ENCODE assay signal across 19 cellular contexts in genomic region chr10:19889279-19889678, GRCh38.
DNase-seq lines count a peak whose midpoint lies in the region; ATAC-seq, FAIRE-seq and TF ChIP-seq lines count a peak whose summit lies in the region.
"Had no signal": no experiment of that assay in that cellular context is flagged by ENCODE, and none has a peak within 500 bp of the region (broad histone marks: within the 10 kb centered on the region; RNA-seq: fewer than 3 reads in every experiment).

No MANE protein-coding gene starts in this region.

- no peak overlapping the region for H3K4me3 Mint-ChIP-seq in WTC11
- H3K4me3 Mint-ChIP-seq: B cell; CD4-positive, alpha-beta T cell had no signal

- no peak overlapping the region; the same call in 1 of the 2 replicates for H3K27ac Mint-ChIP-seq in WTC11
- H3K27ac Mint-ChIP-seq: B cell; CD4-positive, alpha-beta T cell had no signal

- TF ChIP-seq CTCF in WTC11 (IDR thresholded peaks at IDR 0.05), result no peak

- peak; percentile 57 for DNase-seq in A172 (ENCODE audit: low spot score)
- peak; percentile 51 for DNase-seq in HT-29 (ENCODE audit: low spot score)
- DNase-seq in myocyte (ENCODE audit: low read depth), result peak; percentile 14
- no peak for DNase-seq in WTC11 (ENCODE audit: low spot score)
- DNase-seq in HPDE6-E6E7 (ENCODE audit: extremely low spot score), result no peak
- no peak for DNase-seq in posterior vena cava (ENCODE audit: low spot score)
- no peak for DNase-seq in NCI-H1105 (lab: John Stamatoyannopoulos, UW)
- DNase-seq: CD4-positive, alpha-beta T cell; DND-41; GDM1; KBM-7; NCI-H1436; NCI-H2081 treated with DMSO at 0.1 percent for 48 hours; NCI-H345; NCI-H526 treated with DMSO at 0.1 percent for 48 hours; NK-92 treated with Interleukin-12 subunit alpha and Interleukin-12 subunit beta, amount 100 ng/mL, for 24 hours had no signal

- peaks cover 8% of the 10 kb centered on the region; the same call in 1 of the 2 replicates for H3K36me3 Mint-ChIP-seq in WTC11

- no peak for ATAC-seq in WTC11
- ATAC-seq: HCT116 had no signal

- no peaks in the 10 kb centered on the region for H3K27me3 Mint-ChIP-seq in WTC11 (ENCODE audit: low read depth)
- H3K27me3 Mint-ChIP-seq: B cell; CD4-positive, alpha-beta T cell had no signal

- H3K4me1 Mint-ChIP-seq in WTC11, result peaks cover 41% of the 10 kb centered on the region
- H3K4me1 Mint-ChIP-seq: B cell had no signal

- H3K9me3 Mint-ChIP-seq in WTC11, result no peaks in the 10 kb centered on the region; the same call in 1 of the 2 replicates
- H3K9me3 Mint-ChIP-seq: CD4-positive, alpha-beta T cell had no signal

- FAIRE-seq in endometrium (lab: Jason Lieb, UNC), result peak; percentile 50

- POLR2A ChIA-PET in WTC11 (lab: Charles Lee), result no interaction called here

- CTCF ChIA-PET in WTC11 (lab: Charles Lee), result no interaction called here

- intact Hi-C loops in posterior vena cava (cut with DNase I), result no loop called here

TF ChIP-seq in WTC11, 78 proteins besides CTCF, POLR2A, EP300 and RAD21:
- TF ChIP-seq KAT7 (CRISPR knock-in tag; IDR thresholded peaks at IDR 0.05; ENCODE audit: borderline replicate concordance), result no peak
- TF ChIP-seq JUN (CRISPR knock-in tag; IDR thresholded peaks at IDR 0.05), result no peak
- no peak for TF ChIP-seq MLX (CRISPR knock-in tag; IDR thresholded peaks at IDR 0.05)
- no peak for TF ChIP-seq CREB1 (CRISPR knock-in tag; IDR thresholded peaks at IDR 0.05)
- TF ChIP-seq E2F4 (CRISPR knock-in tag; IDR thresholded peaks at IDR 0.05; ENCODE audit: borderline replicate concordance, low read depth), result no peak
- no peak for TF ChIP-seq CBFB (CRISPR knock-in tag; IDR thresholded peaks at IDR 0.05; ENCODE audit: low read depth)
- TF ChIP-seq ELF4 (CRISPR knock-in tag; IDR thresholded peaks at IDR 0.05; ENCODE audit: low read depth), result no peak
- TF ChIP-seq CDX4 (CRISPR knock-in tag; IDR thresholded peaks at IDR 0.05; ENCODE audit: borderline replicate concordance), result no peak
- no peak for TF ChIP-seq SMAD3 (CRISPR knock-in tag; IDR thresholded peaks at IDR 0.05; ENCODE audit: borderline replicate concordance)
- TF ChIP-seq NFYB (CRISPR knock-in tag; conservative IDR thresholded peaks at IDR 0.05; ENCODE audit: low read depth), result no peak
- TF ChIP-seq PRDM15 (CRISPR knock-in tag; IDR thresholded peaks at IDR 0.05), result no peak
- TF ChIP-seq ZSCAN18 (CRISPR knock-in tag; IDR thresholded peaks at IDR 0.05), result no peak
- TF ChIP-seq EMX1 (CRISPR knock-in tag; IDR thresholded peaks at IDR 0.05), result no peak
- no peak for TF ChIP-seq TEAD1 (CRISPR knock-in tag; IDR thresholded peaks at IDR 0.05)
- no peak for TF ChIP-seq NFE2L1 (CRISPR knock-in tag; IDR thresholded peaks at IDR 0.05)
- TF ChIP-seq OVOL2 (CRISPR knock-in tag; IDR thresholded peaks at IDR 0.05; ENCODE audit: borderline replicate concordance), result no peak

Comparison
In these comparisons a context has a peak if more than half of its experiments do, and no peak if none do; other contexts are left out.
1. DNase-seq: peak in A172 (single experiment), HT-29 (single experiment) and myocyte (single experiment); none in WTC11 (single experiment), HPDE6-E6E7 (single experiment), posterior vena cava (single experiment) and NCI-H1105 (single experiment).